Comparison of ENCODE assay signal across 2 cellular contexts in genomic region chr4:7699040-7699439, GRCh38.
A peak's percentile ranks its signal among the peaks of the same experiment; 100 is the strongest.
TF ChIP-seq lines count a peak whose summit lies in the region.

No MANE protein-coding gene starts in this region.

TF ChIP-seq in IMR-90, 13 proteins besides CTCF, POLR2A, EP300 and RAD21:
- TF ChIP-seq BHLHE40 (IDR thresholded peaks at IDR 0.05; ENCODE audit: low read depth, low read length): no peak
- TF ChIP-seq SMC3 (IDR thresholded peaks at IDR 0.05; ENCODE audit: low read depth, low read length): no peak
- no peak for TF ChIP-seq CHD1 (IDR thresholded peaks at IDR 0.05; ENCODE audit: low read depth, low read length)
- TF ChIP-seq MAFK (IDR thresholded peaks at IDR 0.05; ENCODE audit: low read depth, low read length): no peak
- TF ChIP-seq USF2 (IDR thresholded peaks at IDR 0.05; ENCODE audit: low read depth, low read length): no peak
- no peak for TF ChIP-seq RCOR1 (IDR thresholded peaks at IDR 0.05; ENCODE audit: insufficient replicate concordance, low read length)
- TF ChIP-seq MAZ (IDR thresholded peaks at IDR 0.05; ENCODE audit: borderline replicate concordance, low read depth, low read length): peak; percentile 45; the same call in 1 of the 2 replicates
- TF ChIP-seq FOS (IDR thresholded peaks at IDR 0.05; ENCODE audit: low read depth, low read length): no peak
- TF ChIP-seq MXI1 (IDR thresholded peaks at IDR 0.05; ENCODE audit: borderline replicate concordance, low read depth, low read length): no peak
- no peak for TF ChIP-seq ELK1 (IDR thresholded peaks at IDR 0.05; ENCODE audit: borderline replicate concordance, low read depth, low read length)
- no peak for TF ChIP-seq NFE2L2 (IDR thresholded peaks at IDR 0.05; ENCODE audit: low read depth, low read length)
- TF ChIP-seq RFX5 (IDR thresholded peaks at IDR 0.05; ENCODE audit: low read depth, low read length): no peak
- peak; percentile 55 for TF ChIP-seq CEBPB (IDR thresholded peaks at IDR 0.05; ENCODE audit: low read depth, low read length)

TF ChIP-seq in H1, 55 proteins besides CTCF, POLR2A, EP300 and RAD21:
- TF ChIP-seq TEAD4 (IDR thresholded peaks at IDR 0.05; ENCODE audit: low read depth, low read length) (no peak), E2F6 (IDR thresholded peaks at IDR 0.05) (no peak), CEBPB (IDR thresholded peaks at IDR 0.05; ENCODE audit: low read depth, low read length) (no peak), SRF (IDR thresholded peaks at IDR 0.05; ENCODE audit: low read depth, low read length) (no peak), RNF2 (IDR thresholded peaks at IDR 0.05; ENCODE audit: borderline replicate concordance, low read depth, low read length, missing control alignments, poor library complexity, severe bottlenecking) (no peak), GABPA (IDR thresholded peaks at IDR 0.05; ENCODE audit: borderline replicate concordance, insufficient read depth, low read length) (no peak), BCL11A (IDR thresholded peaks at IDR 0.05; ENCODE audit: low read depth in 2 of 2, low read length in 2 of 2) (no peak), SIN3A (conservative IDR thresholded peaks at IDR 0.05 in 1 of 2, IDR thresholded peaks at IDR 0.05 in 1 of 2; ENCODE audit: low read depth in 1 of 2, low read length in 2 of 2) (no peak), SUZ12 (IDR thresholded peaks at IDR 0.05; ENCODE audit: low read length) (no peak), EGR1 (IDR thresholded peaks at IDR 0.05; ENCODE audit: borderline replicate concordance, low read depth, low read length) (no peak), YY1 (IDR thresholded peaks at IDR 0.05; ENCODE audit: low read depth, low read length) (no peak), KDM4A (IDR thresholded peaks at IDR 0.05; ENCODE audit: low read depth, low read length, severe bottlenecking) (no peak), EZH2 (IDR thresholded peaks at IDR 0.05; ENCODE audit: low read depth, low read length, severe bottlenecking) (no peak), CHD1 (IDR thresholded peaks at IDR 0.05; ENCODE audit: low read depth, low read length) (no peak), CBX5 (IDR thresholded peaks at IDR 0.05; ENCODE audit: low read depth, low read length) (no peak)
